ENCODE assay signal across 8 cellular contexts in genomic region chr17:74199306-74200092, GRCh38. TPM values are rescaled to one million over a fixed set of nuclear protein-coding genes. Genes with fewer than 3 reads are reported as not detected.
DNase-seq lines count a peak whose midpoint lies in the region; ATAC-seq, FAIRE-seq and TF ChIP-seq lines count a peak whose summit lies in the region.

No MANE protein-coding gene starts in this region.

- H4K20me1 ChIP-seq in fibroblast of lung (ENCODE audit: control insufficient read depth, extremely low read depth, insufficient read depth, low read length) = no peaks in the 10 kb centered on the region
- H4K20me1 ChIP-seq in neural cell (ENCODE audit: insufficient read depth) = no peaks in the 10 kb centered on the region

- H3K27ac ChIP-seq in Peyer's patch (no peak overlapping the region), fibroblast of lung (ENCODE audit: insufficient read depth, low read length) (no peak overlapping the region), neural cell (ENCODE audit: low read length) (no peak overlapping the region)

- H3K9ac ChIP-seq in fibroblast of lung (ENCODE audit: insufficient read depth, low read length) (no peak overlapping the region), neural cell (ENCODE audit: low read length) (no peak overlapping the region)

- TF ChIP-seq POLR2A in Peyer's patch (IDR thresholded peaks at IDR 0.05) = no peak

- H3K4me2 ChIP-seq in fibroblast of lung (ENCODE audit: extremely low read depth, insufficient read depth, low read length) = peak overlapping the region; percentile 44
- no peak overlapping the region for H3K4me2 ChIP-seq in neural cell (ENCODE audit: low read length)

- H3K4me1 ChIP-seq in Peyer's patch (peaks cover 0 to 42% (median 6%) of the 10 kb centered on the region in 4 donors), fibroblast of lung (ENCODE audit: control insufficient read depth, extremely low read depth, insufficient read depth, low read length) (peaks cover 2% of the 10 kb centered on the region)

- TF ChIP-seq RAD21 in neural cell (conservative IDR thresholded peaks at IDR 0.05) = peak; percentile 87

- peak; percentile 91 for FAIRE-seq in urothelium cell line (lab: Jason Lieb, UNC)

- H3K4me3 ChIP-seq in Peyer's patch (peak overlapping the region in 2 of 4 donors; percentile 12 to 18), fibroblast of lung (replicated peaks in 1 of 4; ENCODE audit: control extremely low read depth in 1 of 4, insufficient read depth in 1 of 4, low read depth in 3 of 4, low read length in 4 of 4) (no peak overlapping the region), neural cell (ENCODE audit: low read length) (no peak overlapping the region)

- peaks cover 3% of the 10 kb centered on the region for H3K36me3 Mint-ChIP-seq in activated T-helper 1 cell treated with anti-CD3 and anti-CD28 coated beads, Interleukin-12 subunit alpha, Interleukin-12 subunit beta, Interleukin-2, Interleukin-4 antibody, amounts not matched to agents 30 ng/mL and 10 ng/mL and 1 ng/mL, durations not matched to agents 14 hours and 24 hours and 36 hours (ENCODE audit: low read depth)

- H3K4me3 Mint-ChIP-seq in activated T-helper 1 cell treated with anti-CD3 and anti-CD28 coated beads, Interleukin-12 subunit alpha, Interleukin-12 subunit beta, Interleukin-2, Interleukin-4 antibody, amounts not matched to agents 30 ng/mL and 10 ng/mL and 1 ng/mL, durations not matched to agents 14 hours and 24 hours and 36 hours = no peak overlapping the region

- DNase-seq in CD1c-positive myeloid dendritic cell (ENCODE audit: extremely low spot score) = peak; percentile 78
- peak; percentile 29 to 84 (median 82) for DNase-seq in Peyer's patch
- DNase-seq in activated T-helper 1 cell treated with anti-CD3 and anti-CD28 coated beads, Interleukin-12 subunit alpha, Interleukin-12 subunit beta, Interleukin-2, Interleukin-4 antibody, amounts not matched to agents 30 ng/mL and 10 ng/mL and 1 ng/mL, durations not matched to agents 14 hours and 24 hours and 36 hours (ENCODE audit: low spot score) = peak; percentile 59
- DNase-seq in fibroblast of lung (ENCODE audit: low read depth in 2 of 2) = peak; percentile 26 to 46
- peak; percentile 92 for DNase-seq in urothelium cell line (ENCODE audit: low spot score)
- no peak for DNase-seq in NCI-H128 (lab: John Stamatoyannopoulos, UW; ENCODE audit: unreplicated experiment)

- H3F3A ChIP-seq in neural cell (ENCODE audit: insufficient read depth, low read length, poor library complexity, severe bottlenecking) = no peaks in the 10 kb centered on the region

- no peak overlapping the region for H2AFZ ChIP-seq in fibroblast of lung (ENCODE audit: low read length)
- H2AFZ ChIP-seq in neural cell (ENCODE audit: low read depth, low read length) = no peak overlapping the region

- no peak for TF ChIP-seq EP300 in neural cell (conservative IDR thresholded peaks at IDR 0.05; ENCODE audit: poor library complexity, severe bottlenecking)

- H3K9me3 ChIP-seq in Peyer's patch (no peaks in the 10 kb centered on the region), fibroblast of lung (ENCODE audit: control insufficient read depth, insufficient read depth, low read depth, low read length) (no peaks in the 10 kb centered on the region), neural cell (ENCODE audit: low read length) (no peaks in the 10 kb centered on the region)

- H3K4me1 Mint-ChIP-seq in activated T-helper 1 cell treated with anti-CD3 and anti-CD28 coated beads, Interleukin-12 subunit alpha, Interleukin-12 subunit beta, Interleukin-2, Interleukin-4 antibody, amounts not matched to agents 30 ng/mL and 10 ng/mL and 1 ng/mL, durations not matched to agents 14 hours and 24 hours and 36 hours (ENCODE audit: low read depth) = peaks cover 14% of the 10 kb centered on the region

- intact Hi-C loops in activated T-helper 1 cell treated with anti-CD3 and anti-CD28 coated beads, Interleukin-12 subunit alpha, Interleukin-12 subunit beta, Interleukin-2, Interleukin-4 antibody, amounts not matched to agents 30 ng/mL and 10 ng/mL and 1 ng/mL, durations not matched to agents 14 hours and 24 hours and 36 hours (cut with micrococcal nuclease) = loop anchor here (5.0 kb wide), 2 partner anchors 313 to 538 kb away; partner anchors contain the start of gene RAB37

- TF ChIP-seq CTCF in Peyer's patch (IDR thresholded peaks at IDR 0.05) (peak; percentile 74 to 91 (median 88)), fibroblast of lung (conservative IDR thresholded peaks at IDR 0.05 in 1 of 2, IDR thresholded peaks at IDR 0.05 in 1 of 2; ENCODE audit: low read depth in 1 of 2, low read length in 2 of 2) (peak; percentile 90 to 95), neural cell (IDR thresholded peaks at IDR 0.05; ENCODE audit: poor library complexity, severe bottlenecking) (peak; percentile 90)

- no peaks in the 10 kb centered on the region for H3K27me3 ChIP-seq in Peyer's patch
- peaks cover 17% of the 10 kb centered on the region for H3K27me3 ChIP-seq in fibroblast of lung (ENCODE audit: control insufficient read depth, insufficient read depth, low read length)
- H3K27me3 ChIP-seq in neural cell (ENCODE audit: insufficient read depth, low read depth, low read length) = no peaks in the 10 kb centered on the region

- H3K9me2 ChIP-seq in neural cell (ENCODE audit: insufficient read depth, low read length) = no peaks in the 10 kb centered on the region

- H3K79me2 ChIP-seq in fibroblast of lung (ENCODE audit: control insufficient read depth, insufficient read depth, low read length) = peaks cover 10% of the 10 kb centered on the region
- peaks cover 8% of the 10 kb centered on the region for H3K79me2 ChIP-seq in neural cell (replicated peaks; ENCODE audit: insufficient read depth, low read length)

- no peaks in the 10 kb centered on the region for H3K9me3 Mint-ChIP-seq in activated T-helper 1 cell treated with anti-CD3 and anti-CD28 coated beads, Interleukin-12 subunit alpha, Interleukin-12 subunit beta, Interleukin-2, Interleukin-4 antibody, amounts not matched to agents 30 ng/mL and 10 ng/mL and 1 ng/mL, durations not matched to agents 14 hours and 24 hours and 36 hours

- peak; percentile 33 for ATAC-seq in HG02610 (IDR thresholded peaks at IDR 0.05; ENCODE audit: unreplicated experiment)

- H3K27ac Mint-ChIP-seq in activated T-helper 1 cell treated with anti-CD3 and anti-CD28 coated beads, Interleukin-12 subunit alpha, Interleukin-12 subunit beta, Interleukin-2, Interleukin-4 antibody, amounts not matched to agents 30 ng/mL and 10 ng/mL and 1 ng/mL, durations not matched to agents 14 hours and 24 hours and 36 hours = no peak overlapping the region

- peaks cover 36% of the 10 kb centered on the region for H3K27me3 Mint-ChIP-seq in activated T-helper 1 cell treated with anti-CD3 and anti-CD28 coated beads, Interleukin-12 subunit alpha, Interleukin-12 subunit beta, Interleukin-2, Interleukin-4 antibody, amounts not matched to agents 30 ng/mL and 10 ng/mL and 1 ng/mL, durations not matched to agents 14 hours and 24 hours and 36 hours (ENCODE audit: insufficient read depth)

- no peaks in the 10 kb centered on the region for H3K36me3 ChIP-seq in Peyer's patch
- H3K36me3 ChIP-seq in fibroblast of lung (ENCODE audit: control insufficient read depth, insufficient read depth, low read length) = no peaks in the 10 kb centered on the region
- H3K36me3 ChIP-seq in neural cell (ENCODE audit: insufficient read depth, low read length) = no peaks in the 10 kb centered on the region

TF ChIP-seq in neural cell, 6 proteins besides CTCF, POLR2A, EP300 and RAD21 (continues in another document):
- TF ChIP-seq TAF1 (IDR thresholded peaks at IDR 0.05; ENCODE audit: low read depth) (no peak), SMC3 (conservative IDR thresholded peaks at IDR 0.05; ENCODE audit: poor library complexity) (peak; percentile 84), EZH2 (IDR thresholded peaks at IDR 0.05; ENCODE audit: borderline replicate concordance, insufficient read depth, low read length, poor library complexity, severe bottlenecking) (no peak), POLR2AphosphoS5 (IDR thresholded peaks at IDR 0.05) (no peak)

RNA-seq across cellular contexts. Expression of gene RPL38, which starts 4.0 kb away (rescaled TPM):
- total RNA-seq in Peyer's patch = 100 to 1,000 TPM; 222 to 392 (median 289) TPM
- total RNA-seq in activated T-helper 1 cell treated with anti-CD3 and anti-CD28 coated beads, Interleukin-12 subunit alpha, Interleukin-12 subunit beta, Interleukin-2, Interleukin-4 antibody, amounts not matched to agents 30 ng/mL and 10 ng/mL and 1 ng/mL, durations not matched to agents 14 hours and 24 hours and 36 hours = 1,123 and 1,161 TPM in 2 replicates
- 3,018 and 3,857 TPM in 2 replicates for total RNA-seq in fibroblast of lung
- 1,185 and 1,255 TPM in 2 replicates for polyA plus RNA-seq in fibroblast of lung
- polyA plus RNA-seq in fibroblast of lung (2012) = 3,263 and 3,420 TPM in 2 replicates
- 75.5 and 104 TPM in 2 replicates for polyA minus RNA-seq in fibroblast of lung (ENCODE audit: low replicate concordance)
- 307 and 378 TPM in 2 replicates for polyA plus RNA-seq in neural cell
- polyA minus RNA-seq in neural cell = 115 and 142 TPM in 2 replicates

RNA-seq across cellular contexts. Expression of gene TTYH2, which starts 13.9 kb away (rescaled TPM):
- 10 to 100 TPM in 1 of 4 donors, 1 to 10 TPM in 3; 1.2 to 24.8 (median 3.1) TPM for total RNA-seq in Peyer's patch
- 5.7 and 6.8 TPM in 2 replicates for total RNA-seq in activated T-helper 1 cell treated with anti-CD3 and anti-CD28 coated beads, Interleukin-12 subunit alpha, Interleukin-12 subunit beta, Interleukin-2, Interleukin-4 antibody, amounts not matched to agents 30 ng/mL and 10 ng/mL and 1 ng/mL, durations not matched to agents 14 hours and 24 hours and 36 hours
- 0.77 and 0.99 TPM in 2 replicates for total RNA-seq in fibroblast of lung
- polyA plus RNA-seq in fibroblast of lung = 0.75 and 1.2 TPM in 2 replicates
- 1.0 and 1.1 TPM in 2 replicates for polyA plus RNA-seq in fibroblast of lung (2012)
- polyA minus RNA-seq in fibroblast of lung (ENCODE audit: low replicate concordance) = 3.9 and 10.2 TPM in 2 replicates
- polyA plus RNA-seq in neural cell = 0.40 and 2.5 TPM in 2 replicates
- 0.46 and 2.7 TPM in 2 replicates for polyA minus RNA-seq in neural cell
